2 cellular contexts compared by ENCODE assay signal in the genomic region with DNA sequence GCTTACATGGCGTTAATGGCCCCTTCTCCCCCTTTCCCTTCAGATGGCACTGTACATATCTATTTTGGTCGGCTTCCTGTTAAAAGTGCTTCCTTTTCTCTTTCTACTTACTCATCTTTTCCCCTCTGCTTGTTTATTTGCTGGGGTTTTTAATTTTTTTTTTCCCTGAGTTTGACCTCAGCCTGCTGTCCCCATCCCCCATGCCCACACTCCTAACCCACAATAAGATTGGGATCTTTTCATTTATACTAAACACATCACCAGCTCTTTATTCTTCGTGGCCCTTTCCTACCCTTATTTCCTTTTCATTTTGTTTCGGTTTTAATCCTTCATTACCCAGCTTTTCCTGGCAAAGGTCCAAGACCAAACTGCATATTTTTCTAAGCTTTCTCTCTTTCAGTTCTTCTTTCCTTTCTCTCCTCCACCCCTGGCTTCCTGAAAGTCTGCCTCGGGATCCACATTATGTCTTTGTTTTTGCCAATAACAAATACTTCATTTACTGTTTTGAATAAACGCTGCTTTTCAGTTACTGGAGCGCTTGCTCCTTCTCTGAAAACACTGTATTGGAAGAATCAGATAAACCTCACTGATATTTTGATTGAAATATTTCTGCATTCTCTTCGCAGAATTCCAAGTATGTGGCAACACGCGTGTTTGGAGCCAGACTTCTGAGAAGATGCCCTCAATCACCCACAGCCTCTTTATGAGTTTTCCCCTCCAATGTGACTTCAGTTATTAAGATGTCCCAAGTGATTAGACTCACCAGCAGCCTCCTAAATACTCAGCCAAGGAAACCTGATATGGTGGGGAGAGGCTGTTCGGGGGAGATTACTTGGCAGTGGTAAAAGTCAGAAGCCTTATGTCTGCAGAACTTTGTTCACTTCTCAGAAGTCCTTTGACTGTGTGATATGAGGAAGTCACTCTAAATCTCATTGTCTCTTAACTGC.
TF ChIP-seq lines count a peak whose summit lies in the region.

No MANE protein-coding gene starts in this region.

TF ChIP-seq in K562, 482 proteins besides CTCF, POLR2A, EP300 and RAD21 (continues in another document):
- TF ChIP-seq NCOR1 (IDR thresholded peaks at IDR 0.05) (peak; percentile 77), HNRNPUL1 (IDR thresholded peaks at IDR 0.05; ENCODE audit: low read length) (no peak), TCF3 (CRISPR knock-in tag; IDR thresholded peaks at IDR 0.05) (peak; percentile 84), ZNF436 (CRISPR knock-in tag; IDR thresholded peaks at IDR 0.05) (no peak), TAF7 (tag; IDR thresholded peaks at IDR 0.05) (no peak), RBBP5 (IDR thresholded peaks at IDR 0.05; ENCODE audit: borderline replicate concordance, insufficient read depth, low read length, poor library complexity, severe bottlenecking) (no peak), NFXL1 (CRISPR knock-in tag; IDR thresholded peaks at IDR 0.05) (no peak), AFF1 (IDR thresholded peaks at IDR 0.05; ENCODE audit: low read depth in 1 of 2, partially characterized antibody in 2 of 2) (no peak), NBN (IDR thresholded peaks at IDR 0.05; ENCODE audit: low read depth) (no peak), PURB (CRISPR knock-in tag; IDR thresholded peaks at IDR 0.05; ENCODE audit: low read depth) (no peak), ZNF282 (CRISPR knock-in tag; IDR thresholded peaks at IDR 0.05) (no peak), FOSL1 (tag; conservative IDR thresholded peaks at IDR 0.05) (peak; percentile 8; the same call in 1 of the 2 replicates), SOX6 (IDR thresholded peaks at IDR 0.05) (peak; percentile 80), SRF (CRISPR knock-in tag; IDR thresholded peaks at IDR 0.05) (no peak), KLF13 (tag; IDR thresholded peaks at IDR 0.05; ENCODE audit: borderline replicate concordance, low read depth) (no peak), RAD51 (IDR thresholded peaks at IDR 0.05; ENCODE audit: borderline replicate concordance, low read depth) (no peak), ZNF512 (tag; IDR thresholded peaks at IDR 0.05) (peak; percentile 50), MCM5 (IDR thresholded peaks at IDR 0.05; ENCODE audit: low read depth) (no peak), TSC22D4 (tag; IDR thresholded peaks at IDR 0.05) (no peak), HMGN3 (IDR thresholded peaks at IDR 0.05; ENCODE audit: borderline replicate concordance, extremely low read depth, insufficient read length, low read depth, low read length) (no peak), ELF1 (tag; IDR thresholded peaks at IDR 0.05) (no peak)
- TF ChIP-seq, protein P1, sequence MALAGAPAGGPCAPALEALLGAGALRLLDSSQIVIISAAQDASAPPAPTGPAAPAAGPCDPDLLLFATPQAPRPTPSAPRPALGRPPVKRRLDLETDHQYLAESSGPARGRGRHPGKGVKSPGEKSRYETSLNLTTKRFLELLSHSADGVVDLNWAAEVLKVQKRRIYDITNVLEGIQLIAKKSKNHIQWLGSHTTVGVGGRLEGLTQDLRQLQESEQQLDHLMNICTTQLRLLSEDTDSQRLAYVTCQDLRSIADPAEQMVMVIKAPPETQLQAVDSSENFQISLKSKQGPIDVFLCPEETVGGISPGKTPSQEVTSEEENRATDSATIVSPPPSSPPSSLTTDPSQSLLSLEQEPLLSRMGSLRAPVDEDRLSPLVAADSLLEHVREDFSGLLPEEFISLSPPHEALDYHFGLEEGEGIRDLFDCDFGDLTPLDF (CRISPR knock-in tag; IDR thresholded peaks at IDR 0.05) = no peak
- TF ChIP-seq, protein P2, sequence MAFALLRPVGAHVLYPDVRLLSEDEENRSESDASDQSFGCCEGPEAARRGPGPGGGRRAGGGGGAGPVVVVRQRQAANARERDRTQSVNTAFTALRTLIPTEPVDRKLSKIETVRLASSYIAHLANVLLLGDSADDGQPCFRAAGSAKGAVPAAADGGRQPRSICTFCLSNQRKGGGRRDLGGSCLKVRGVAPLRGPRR (CRISPR knock-in tag; IDR thresholded peaks at IDR 0.05) = no peak
- TF ChIP-seq, protein P3, sequence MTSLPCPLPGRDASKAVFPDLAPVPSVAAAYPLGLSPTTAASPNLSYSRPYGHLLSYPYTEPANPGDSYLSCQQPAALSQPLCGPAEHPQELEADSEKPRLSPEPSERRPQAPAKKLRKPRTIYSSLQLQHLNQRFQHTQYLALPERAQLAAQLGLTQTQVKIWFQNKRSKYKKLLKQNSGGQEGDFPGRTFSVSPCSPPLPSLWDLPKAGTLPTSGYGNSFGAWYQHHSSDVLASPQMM (CRISPR knock-in tag; IDR thresholded peaks at IDR 0.05) = no peak
- TF ChIP-seq, protein P4, sequence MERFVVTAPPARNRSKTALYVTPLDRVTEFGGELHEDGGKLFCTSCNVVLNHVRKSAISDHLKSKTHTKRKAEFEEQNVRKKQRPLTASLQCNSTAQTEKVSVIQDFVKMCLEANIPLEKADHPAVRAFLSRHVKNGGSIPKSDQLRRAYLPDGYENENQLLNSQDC (CRISPR knock-in tag; IDR thresholded peaks at IDR 0.05) = no peak

TF ChIP-seq in HepG2, 621 proteins besides CTCF, POLR2A, EP300 and RAD21:
- TF ChIP-seq ZBTB26 (CRISPR knock-in tag; IDR thresholded peaks at IDR 0.05; ENCODE audit: borderline replicate concordance) (no peak), BORCS8-MEF2B (CRISPR knock-in tag; IDR thresholded peaks at IDR 0.05) (no peak), ZNF737 (CRISPR knock-in tag; IDR thresholded peaks at IDR 0.05; ENCODE audit: borderline replicate concordance) (no peak), NAIF1 (CRISPR knock-in tag; IDR thresholded peaks at IDR 0.05; ENCODE audit: borderline replicate concordance) (no peak), ZNF225 (CRISPR knock-in tag; IDR thresholded peaks at IDR 0.05) (no peak), ZNF704 (CRISPR knock-in tag; IDR thresholded peaks at IDR 0.05; ENCODE audit: borderline replicate concordance) (no peak), MAFF (IDR thresholded peaks at IDR 0.05; ENCODE audit: low read depth, low read length) (no peak), AKNA (CRISPR knock-in tag; IDR thresholded peaks at IDR 0.05; ENCODE audit: borderline replicate concordance) (no peak), ZNF772 (CRISPR knock-in tag; IDR thresholded peaks at IDR 0.05) (no peak), ZNF18 (CRISPR knock-in tag; IDR thresholded peaks at IDR 0.05; ENCODE audit: insufficient replicate concordance) (no peak)
- TF ChIP-seq, protein P5, sequence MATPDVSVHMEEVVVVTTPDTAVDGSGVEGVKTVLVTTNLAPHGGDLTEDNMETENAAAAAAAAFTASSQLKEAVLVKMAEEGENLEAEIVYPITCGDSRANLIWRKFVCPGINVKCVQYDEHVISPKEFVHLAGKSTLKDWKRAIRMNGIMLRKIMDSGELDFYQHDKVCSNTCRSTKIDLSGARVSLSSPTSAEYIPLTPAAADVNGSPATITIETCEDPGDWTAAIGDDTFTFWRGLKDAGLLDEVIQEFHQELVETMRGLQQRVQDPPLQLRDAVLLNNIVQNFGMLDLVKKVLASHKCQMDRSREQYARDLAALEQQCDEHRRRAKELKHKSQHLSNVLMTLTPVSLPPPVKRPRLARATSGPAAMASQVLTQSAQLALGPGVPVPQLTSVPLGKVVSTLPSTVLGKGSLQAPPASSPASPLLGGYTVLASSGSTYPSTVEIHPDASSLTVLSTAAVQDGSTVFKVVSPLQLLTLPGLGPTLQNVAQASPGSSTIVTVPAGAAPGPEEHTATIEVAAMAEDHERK (CRISPR knock-in tag; IDR thresholded peaks at IDR 0.05; ENCODE audit: low read depth) = no peak
